8 cellular contexts compared by ENCODE assay signal in genomic region chr9:93464395-93464794, GRCh38. TPM values are rescaled to one million over a fixed set of nuclear protein-coding genes. Genes with fewer than 3 reads are reported as not detected.
DNase-seq lines count a peak whose midpoint lies in the region; ATAC-seq lines count a peak whose summit lies in the region.

No MANE protein-coding gene starts in this region.

- CTCF ChIA-PET in CD8-positive, alpha-beta memory T cell (lab: Charles Lee): interaction anchor here (1.3 to 1.5 kb wide), 2 partner anchors 10 to 13 kb away, joined by 3 to 4 read pairs; partner anchors contain the start of gene FAM120A
- CTCF ChIA-PET in activated CD4-positive, alpha-beta memory T cell treated with anti-CD3 and anti-CD28 coated beads, Interleukin-2, amount 10 ng/mL, durations not matched to agents 7 days and 5 days (lab: Charles Lee): interaction anchor here (0.7 to 3.4 kb wide), 6 partner anchors 11 to 700 kb away, joined by 3 to 20 read pairs (median 4); partner anchors contain the start of genes BICD2 and FAM120AOS

- no peaks in the 10 kb centered on the region for H3K27me3 Mint-ChIP-seq in CD8-positive, alpha-beta memory T cell
- no peaks in the 10 kb centered on the region for H3K27me3 Mint-ChIP-seq in activated CD4-positive, alpha-beta memory T cell treated with anti-CD3 and anti-CD28 coated beads, Interleukin-2, amount 10 ng/mL, durations not matched to agents 7 days and 5 days
- no peaks in the 10 kb centered on the region for H3K27me3 Mint-ChIP-seq in naive B cell

- no peak overlapping the region for H3K4me3 ChIP-seq in CD8-positive, alpha-beta memory T cell (ENCODE audit: low read length)

- peaks cover 75% of the 10 kb centered on the region for H3K4me1 ChIP-seq in CD8-positive, alpha-beta memory T cell (ENCODE audit: insufficient read depth, low read length)

- peaks cover 82 to 93% (median 89%) of the 10 kb centered on the region in 3 donors for H3K4me1 Mint-ChIP-seq in CD8-positive, alpha-beta memory T cell
- peaks cover 90% of the 10 kb centered on the region for H3K4me1 Mint-ChIP-seq in activated CD4-positive, alpha-beta memory T cell treated with anti-CD3 and anti-CD28 coated beads, Interleukin-2, amount 10 ng/mL, durations not matched to agents 7 days and 5 days
- peaks cover 68 to 90% (median 84%) of the 10 kb centered on the region in 3 donors for H3K4me1 Mint-ChIP-seq in naive B cell

- no peaks in the 10 kb centered on the region for H3K9me3 Mint-ChIP-seq in CD8-positive, alpha-beta memory T cell
- H3K9me3 Mint-ChIP-seq in activated CD4-positive, alpha-beta memory T cell treated with anti-CD3 and anti-CD28 coated beads, Interleukin-2, amount 10 ng/mL, durations not matched to agents 7 days and 5 days: no peaks in the 10 kb centered on the region
- H3K9me3 Mint-ChIP-seq in naive B cell: no peaks in the 10 kb centered on the region

- ATAC-seq in HG03135 (IDR thresholded peaks at IDR 0.05; ENCODE audit: unreplicated experiment): peak; percentile 48
- peak; percentile 90 to 92 for ATAC-seq in naive B cell (ENCODE audit: low read depth in 2 of 2)
- no peak for ATAC-seq in HG03520 (IDR thresholded peaks at IDR 0.05; ENCODE audit: unreplicated experiment)
- no peak for ATAC-seq in HG02763 (IDR thresholded peaks at IDR 0.05; ENCODE audit: unreplicated experiment)

- peaks cover 0 to 6% (median 1%) of the 10 kb centered on the region in 3 donors for H3K36me3 Mint-ChIP-seq in CD8-positive, alpha-beta memory T cell
- H3K36me3 Mint-ChIP-seq in activated CD4-positive, alpha-beta memory T cell treated with anti-CD3 and anti-CD28 coated beads, Interleukin-2, amount 10 ng/mL, durations not matched to agents 7 days and 5 days (ENCODE audit: low read depth): peaks cover 32% of the 10 kb centered on the region
- H3K36me3 Mint-ChIP-seq in naive B cell: no peaks in the 10 kb centered on the region

- no peak overlapping the region for H3K27ac ChIP-seq in CD8-positive, alpha-beta memory T cell (ENCODE audit: low read depth, low read length)

- H3K36me3 ChIP-seq in CD8-positive, alpha-beta memory T cell (ENCODE audit: insufficient read depth, low read length): no peaks in the 10 kb centered on the region

- DNase-seq in CD8-positive, alpha-beta memory T cell: no peak
- DNase-seq in activated CD4-positive, alpha-beta memory T cell treated with anti-CD3 and anti-CD28 coated beads, Interleukin-2, amount 10 ng/mL, durations not matched to agents 7 days and 5 days: no peak
- DNase-seq in naive B cell (peak; percentile 53), epidermal melanocyte (ENCODE audit: insufficient read length, low spot score) (no peak), superior temporal gyrus (ENCODE audit: extremely low spot score) (no peak)

- H3K27ac Mint-ChIP-seq in CD8-positive, alpha-beta memory T cell: peak overlapping the region; percentile 40 to 86 (median 72)
- peak overlapping the region; percentile 96 for H3K27ac Mint-ChIP-seq in activated CD4-positive, alpha-beta memory T cell treated with anti-CD3 and anti-CD28 coated beads, Interleukin-2, amount 10 ng/mL, durations not matched to agents 7 days and 5 days
- H3K27ac Mint-ChIP-seq in naive B cell: peak overlapping the region; percentile 90 to 98 (median 96)

- H3K27me3 ChIP-seq in CD8-positive, alpha-beta memory T cell (ENCODE audit: insufficient read depth, low read length, poor library complexity, severe bottlenecking): no peaks in the 10 kb centered on the region

- no peaks in the 10 kb centered on the region for H3K9me3 ChIP-seq in CD8-positive, alpha-beta memory T cell (ENCODE audit: low read length)

- POLR2A ChIA-PET in CD8-positive, alpha-beta memory T cell (lab: Charles Lee): interaction anchor here (0.6 to 2.2 kb wide), 3 partner anchors 11 to 16 kb away, joined by 3 to 8 read pairs (median 3); partner anchors contain the start of gene FAM120AOS
- POLR2A ChIA-PET in activated CD4-positive, alpha-beta memory T cell treated with anti-CD3 and anti-CD28 coated beads, Interleukin-2, amount 10 ng/mL, durations not matched to agents 7 days and 5 days (lab: Charles Lee): interaction anchor here (0.8 to 5.0 kb wide), 11 partner anchors 8 to 400 kb away, joined by 3 to 160 read pairs (median 5); partner anchors contain the start of genes CARD19, FAM120A and FAM120AOS

- peak overlapping the region; percentile 11 to 69 (median 46) for H3K4me3 Mint-ChIP-seq in CD8-positive, alpha-beta memory T cell
- H3K4me3 Mint-ChIP-seq in activated CD4-positive, alpha-beta memory T cell treated with anti-CD3 and anti-CD28 coated beads, Interleukin-2, amount 10 ng/mL, durations not matched to agents 7 days and 5 days: peak overlapping the region; percentile 61
- H3K4me3 Mint-ChIP-seq in naive B cell: peak overlapping the region in 7 of 8 donors; percentile 46 to 88 (median 69)

RNA-seq across cellular contexts. Expression of gene FAM120AOS, which starts 11.0 kb away (rescaled TPM):
- total RNA-seq in CD8-positive, alpha-beta memory T cell: 10 to 100 TPM; 41.0 to 42.7 TPM
- 62.6 TPM for polyA plus RNA-seq in CD8-positive, alpha-beta memory T cell
- 10 to 100 TPM; 41.4 to 43.1 TPM for total RNA-seq in activated CD4-positive, alpha-beta memory T cell treated with anti-CD3 and anti-CD28 coated beads, Interleukin-2, amount 10 ng/mL, durations not matched to agents 7 days and 5 days
- 10 to 100 TPM; 54.8 to 85.9 (median 68.0) TPM for polyA plus RNA-seq in naive B cell (ENCODE audit: low read depth in 6 of 6)

RNA-seq across cellular contexts. Expression of gene FAM120A, which starts 12.9 kb away (rescaled TPM):
- total RNA-seq in CD8-positive, alpha-beta memory T cell: 100 to 1,000 TPM; 140 to 142 TPM
- 16.0 TPM for polyA plus RNA-seq in CD8-positive, alpha-beta memory T cell
- total RNA-seq in activated CD4-positive, alpha-beta memory T cell treated with anti-CD3 and anti-CD28 coated beads, Interleukin-2, amount 10 ng/mL, durations not matched to agents 7 days and 5 days: 100 to 1,000 TPM; 133 to 138 TPM
- 10 to 100 TPM in 3 of 6 donors, 1 to 10 TPM in 3; 6.8 to 16.7 (median 11.0) TPM for polyA plus RNA-seq in naive B cell (ENCODE audit: low read depth in 6 of 6)

Comparison
In these comparisons a context has a peak if more than half of its experiments do, and no peak if none do; other contexts are left out.
1. ATAC-seq: peak in HG03135 (single experiment) and naive B cell (2 of 2); none in HG03520 (single experiment) and HG02763 (single experiment).
2. Peak in every context shown above with its lines, with median percentiles within 50 percentile points of each other: H3K27ac Mint-ChIP-seq and H3K4me3 Mint-ChIP-seq.